22 cellular contexts compared by ENCODE assay signal in genomic region chr1:4305526-4306301, GRCh38.
DNase-seq lines count a peak whose midpoint lies in the region; ATAC-seq, FAIRE-seq and TF ChIP-seq lines count a peak whose summit lies in the region.
"Had no signal": no experiment of that assay in that cellular context is flagged by ENCODE, and none has a peak within 500 bp of the region (broad histone marks: within the 10 kb centered on the region; RNA-seq: fewer than 3 reads in every experiment).

No MANE protein-coding gene starts in this region.

- in situ Hi-C loops in GM23248 (cut with MboI) (no loop called here), K562 (cut with MboI) (no loop called here)

- no peak for FAIRE-seq in K562 (lab: Jason Lieb, UNC)
- FAIRE-seq: A204.1, D721Med, GM18507, H1 had no signal

- TF ChIP-seq CTCF in K562 (IDR thresholded peaks at IDR 0.05 in 2 of 3, conservative IDR thresholded peaks at IDR 0.05 in 1 of 3; ENCODE audit: insufficient read depth in 2 of 3, low read depth in 1 of 3, low read length in 3 of 3) (no peak), osteocyte (IDR thresholded peaks at IDR 0.05) (no peak)

- intact Hi-C loops in K562 (cut with micrococcal nuclease) = no loop called here

- no peaks in the 10 kb centered on the region for H3F3A ChIP-seq in GM23248 (ENCODE audit: insufficient read depth)

- no peaks in the 10 kb centered on the region for H3K36me3 Mint-ChIP-seq in osteocyte (ENCODE audit: unreplicated experiment)

- no peak overlapping the region for H3K27ac ChIP-seq in GM23248
- no peak overlapping the region for H3K27ac ChIP-seq in K562 (ENCODE audit: extremely low read depth, low read depth, low read length)
- H3K27ac ChIP-seq in SJCRH30 = no peak overlapping the region
- H3K27ac ChIP-seq: BLaER1, HL-60, SK-N-MC had no signal

- 12 to 14% methylated on average over 6 of the region's 6 CpGs for WGBS in GM23248 (ENCODE audit: low coverage in 1 of 2, low lambda C conversion rate in 2 of 2, missing lambda C conversion rate in 2 of 2), 2 experiments
- WGBS in K562 (ENCODE audit: insufficient coverage, low coverage, missing lambda C conversion rate) = 0% methylated on average over 6 of the region's 6 CpGs

- H3K79me2 ChIP-seq in GM23248 (ENCODE audit: insufficient read depth) = no peaks in the 10 kb centered on the region
- H3K79me2 ChIP-seq in K562 (ENCODE audit: control insufficient read depth, insufficient read depth, low read length) = no peaks in the 10 kb centered on the region

- H3K27me3 Mint-ChIP-seq in osteocyte (ENCODE audit: unreplicated experiment) = no peaks in the 10 kb centered on the region
- H3K27me3 Mint-ChIP-seq: CD4-positive, alpha-beta T cell had no signal

- H3K4me1 ChIP-seq in GM23248 (ENCODE audit: insufficient read depth) (no peaks in the 10 kb centered on the region), K562 (replicated peaks in 1 of 2; ENCODE audit: control insufficient read depth in 2 of 2, insufficient read depth in 2 of 2, low read length in 2 of 2) (no peaks in the 10 kb centered on the region), SJCRH30 (no peaks in the 10 kb centered on the region)

- peaks cover 16% of the 10 kb centered on the region for H3K9me3 Mint-ChIP-seq in osteocyte (ENCODE audit: unreplicated experiment)

- POLR2A ChIA-PET in K562 (lab: Yijun Ruan, JAX) = no interaction called here

- H3K36me3 ChIP-seq in GM23248 (ENCODE audit: low read depth) (no peaks in the 10 kb centered on the region), K562 (ENCODE audit: control insufficient read depth, insufficient read depth, low read length) (no peaks in the 10 kb centered on the region), SJCRH30 (no peaks in the 10 kb centered on the region)
- H3K36me3 ChIP-seq: BLaER1 had no signal

- H3K9me3 ChIP-seq in GM23248 (ENCODE audit: low read depth) (no peaks in the 10 kb centered on the region), K562 (replicated peaks; ENCODE audit: control insufficient read depth, insufficient read depth, low read depth, low read length) (no peaks in the 10 kb centered on the region), SJCRH30 (replicated peaks) (no peaks in the 10 kb centered on the region)

- no peak overlapping the region for H3K9ac ChIP-seq in GM23248
- H3K9ac ChIP-seq in K562 (ENCODE audit: insufficient read depth in 1 of 2, low read depth in 2 of 2, low read length in 2 of 2) = no peak overlapping the region
- H3K9ac ChIP-seq: BLaER1 had no signal

- BruUV-seq in K562 (replicated peaks; lab: Mats Ljungman, UMichigan) = no TSS peak

- no peak overlapping the region for H3K27ac Mint-ChIP-seq in osteocyte (ENCODE audit: unreplicated experiment)
- H3K27ac Mint-ChIP-seq: CD4-positive, alpha-beta T cell had no signal

- H3K4me2 ChIP-seq in GM23248 (ENCODE audit: unreplicated experiment) = no peak overlapping the region
- no peak overlapping the region for H3K4me2 ChIP-seq in K562 (ENCODE audit: insufficient read depth, low read length)
- H3K4me2 ChIP-seq: BLaER1 had no signal

- H3K4me1 Mint-ChIP-seq in osteocyte (ENCODE audit: unreplicated experiment) = no peaks in the 10 kb centered on the region

- H2AFZ ChIP-seq in GM23248 (no peak overlapping the region), K562 (ENCODE audit: low read depth, low read length) (no peak overlapping the region)

- TF ChIP-seq RAD21 in K562 (CRISPR knock-in tag; conservative IDR thresholded peaks at IDR 0.05 in 1 of 2, IDR thresholded peaks at IDR 0.05 in 1 of 2) = no peak

- H3K27me3 ChIP-seq in GM23248 (replicated peaks; ENCODE audit: insufficient read depth) = no peaks in the 10 kb centered on the region
- no peaks in the 10 kb centered on the region; a peak in 1 of 5 replicates for H3K27me3 ChIP-seq in K562 (ENCODE audit: control insufficient read depth in 2 of 2, insufficient read depth in 2 of 2, low read length in 2 of 2)
- H3K27me3 ChIP-seq in SJCRH30 = peaks cover 5% of the 10 kb centered on the region; the same call in 1 of the 2 replicates
- H3K27me3 ChIP-seq: BLaER1 had no signal

- H3K9me2 ChIP-seq in GM23248 (ENCODE audit: insufficient read depth) = no peaks in the 10 kb centered on the region

- no peak for TF ChIP-seq EP300 in K562 (IDR thresholded peaks at IDR 0.05; ENCODE audit: low read length)

- no peak for TF ChIP-seq POLR2A in K562 (conservative IDR thresholded peaks at IDR 0.05)

- CTCF ChIA-PET in K562 (lab: Yijun Ruan, JAX; ENCODE audit: low intra/inter-chr PET ratio) = no interaction called here

- no peaks in the 10 kb centered on the region for H4K20me1 ChIP-seq in GM23248 (ENCODE audit: insufficient read depth)
- H4K20me1 ChIP-seq in K562 (replicated peaks; ENCODE audit: control insufficient read depth, insufficient read depth, low read length) = no peaks in the 10 kb centered on the region
- H4K20me1 ChIP-seq: BLaER1 had no signal

- H3K4me3 ChIP-seq in GM23248 (no peak overlapping the region), K562 (no peak overlapping the region), SJCRH30 (no peak overlapping the region)
- H3K4me3 ChIP-seq: BLaER1, SK-N-MC had no signal

- ATAC-seq in K562 (no peak), GM18520 (IDR thresholded peaks at IDR 0.05; ENCODE audit: unreplicated experiment) (no peak), HG02798 (IDR thresholded peaks at IDR 0.05; ENCODE audit: poor library complexity, unreplicated experiment) (no peak)
- ATAC-seq: HCT116, Panc1 had no signal

- H3K9me1 ChIP-seq in K562 (ENCODE audit: control insufficient read depth, insufficient read depth, low read length) = no peaks in the 10 kb centered on the region

- peak; percentile 1 for DNase-seq in GM23248
- peak; percentile 15 for DNase-seq in LoVo (ENCODE audit: low spot score)
- no peak for DNase-seq in K562 (ENCODE audit: extremely low read depth in 1 of 4, low spot score in 3 of 4)
- peak; percentile 54 for DNase-seq in osteocyte (ENCODE audit: extremely low spot score, unreplicated experiment)
- no peak for DNase-seq in SJCRH30
- DNase-seq: CD4-positive, alpha-beta T cell; KBM-7; MM.1S; NCI-H2029; NCI-H526 treated with DMSO at 0.1 percent for 48 hours; SHP77 treated with DMSO at 0.1 percent for 48 hours had no signal

- H3K4me3 Mint-ChIP-seq in osteocyte (ENCODE audit: unreplicated experiment) = no peak overlapping the region
- H3K4me3 Mint-ChIP-seq: CD4-positive, alpha-beta T cell had no signal

TF ChIP-seq in K562, 482 proteins besides CTCF, POLR2A, EP300 and RAD21:
- TF ChIP-seq RFX1 (IDR thresholded peaks at IDR 0.05) (peak; percentile 79), SAFB2 (IDR thresholded peaks at IDR 0.05; ENCODE audit: borderline replicate concordance, low read depth, low read length, severe bottlenecking) (no peak)
TF ChIP-seq in K562: peak in this region for 1.

Comparison
In these comparisons a context has a peak if more than half of its experiments do, and no peak if none do; other contexts are left out.
1. DNase-seq: peak in GM23248 (single experiment), LoVo (single experiment) and osteocyte (single experiment); none in K562 (0 of 4) and SJCRH30 (0 of 2).